8 cellular contexts compared by ENCODE assay signal in genomic region chr9:133991211-133991921, GRCh38. TPM values are rescaled to one million over a fixed set of nuclear protein-coding genes. Genes with fewer than 3 reads are reported as not detected.
DNase-seq lines count a peak whose midpoint lies in the region; ATAC-seq, FAIRE-seq and TF ChIP-seq lines count a peak whose summit lies in the region.

No MANE protein-coding gene starts in this region.

- H3K9me1 ChIP-seq in IMR-90 (ENCODE audit: insufficient read depth, low read length): peaks cover 12% of the 10 kb centered on the region

- peak overlapping the region; percentile 75 for H3K27ac ChIP-seq in IMR-90 (ENCODE audit: insufficient read depth, low read length)
- H3K27ac ChIP-seq in mesenchymal stem cell (ENCODE audit: low read length, poor library complexity, severe bottlenecking): peak overlapping the region; percentile 96

- TF ChIP-seq CTCF in IMR-90 (conservative IDR thresholded peaks at IDR 0.05; ENCODE audit: low read depth, low read length): no peak

- peaks cover 1% of the 10 kb centered on the region for H3K36me3 Mint-ChIP-seq in central memory CD8-positive, alpha-beta T cell (ENCODE audit: insufficient read depth)

- no peak for TF ChIP-seq RAD21 in IMR-90 (IDR thresholded peaks at IDR 0.05; ENCODE audit: low read length)

- peak overlapping the region; percentile 76 for H2BK5ac ChIP-seq in IMR-90 (ENCODE audit: low read depth, low read length, poor library complexity, severe bottlenecking)
- peak overlapping the region; percentile 98 for H2BK5ac ChIP-seq in mesenchymal stem cell (ENCODE audit: low read depth, low read length, poor library complexity, severe bottlenecking)

- H2AFZ ChIP-seq in IMR-90 (replicated peaks; ENCODE audit: low read length, poor library complexity): peak overlapping the region; percentile 91
- no peak overlapping the region for H2AFZ ChIP-seq in mesenchymal stem cell (ENCODE audit: low read depth, low read length)

- no peak overlapping the region for H3K27ac Mint-ChIP-seq in central memory CD8-positive, alpha-beta T cell (ENCODE audit: low read depth)

- 0 out of 2 replicates have a peak overlapping the region, but pooled peaks have one; percentile 14 for H2BK20ac ChIP-seq in IMR-90 (ENCODE audit: low read depth, low read length)

- 1% methylated on average over 18 of the region's 82 CpGs; no CpG with 5 or more reads in 1 of the 2 experiments for WGBS in IMR-90 (ENCODE audit: extremely low coverage in 2 of 2, insufficient read length in 1 of 2), 2 experiments
- 0% methylated on average over 43 of the region's 82 CpGs for WGBS in mesenchymal stem cell

- H3K23ac ChIP-seq in IMR-90 (ENCODE audit: low read depth, low read length) (peak overlapping the region; percentile 58), mesenchymal stem cell (ENCODE audit: low read length in 2 of 2) (peak overlapping the region; percentile 55 to 98)

- BruUV-seq in IMR-90 (replicated peaks; lab: Mats Ljungman, UMichigan): no TSS peak

- ATAC-seq in Right ventricle myocardium inferior: no peak
- ATAC-seq in IMR-90 (ENCODE audit: low read depth): peak; percentile 3; the same call in 1 of the 2 replicates
- no peak for ATAC-seq in central memory CD8-positive, alpha-beta T cell (replicated peaks; ENCODE audit: extremely low read depth, poor library complexity, severe bottlenecking)

- H3K4me1 Mint-ChIP-seq in central memory CD8-positive, alpha-beta T cell: no peaks in the 10 kb centered on the region

- H4K5ac ChIP-seq in IMR-90 (ENCODE audit: low read depth, low read length): no peak overlapping the region

- peak overlapping the region; percentile 42 for H3K4me3 Mint-ChIP-seq in central memory CD8-positive, alpha-beta T cell

- dilution Hi-C loops in IMR-90 (cut with HindIII; ENCODE audit: low sequenced_read_pairs, unreplicated experiment): no loop called here

- H4K8ac ChIP-seq in IMR-90 (ENCODE audit: low read depth in 2 of 2, low read length in 2 of 2): peak overlapping the region in 1 of 2 experiments; percentile 6; a peak in 1 of 4 replicates
- peak overlapping the region; percentile 61 for H4K8ac ChIP-seq in mesenchymal stem cell (ENCODE audit: low read length)

- H3K27me3 Mint-ChIP-seq in central memory CD8-positive, alpha-beta T cell: peaks cover 17% of the 10 kb centered on the region

- H3K27me3 ChIP-seq in IMR-90 (ENCODE audit: control insufficient read depth, insufficient read depth, low read length): no peaks in the 10 kb centered on the region
- H3K27me3 ChIP-seq in mesenchymal stem cell (ENCODE audit: control insufficient read depth in 1 of 2, insufficient read depth in 1 of 2, low read length in 2 of 2): peaks cover 0 to 4% of the 10 kb centered on the region in 2 experiments

- CTCF ChIA-PET in IMR-90 (lab: Yijun Ruan, JAX): no interaction called here

- H3K4me1 ChIP-seq in IMR-90 (ENCODE audit: control insufficient read depth, insufficient read depth, low read length) (peaks cover 11% of the 10 kb centered on the region; the same call in 1 of the 2 replicates), mesenchymal stem cell (ENCODE audit: control insufficient read depth, insufficient read depth, low read depth, low read length) (peaks cover 55% of the 10 kb centered on the region)

- in situ Hi-C loops in IMR-90 (cut with MboI; ENCODE audit: low sequenced_read_pairs): loop anchor here (5.0 to 10.0 kb wide), 2 partner anchors 204 to 457 kb away; partner anchors contain the start of gene ADAMTSL2

- no peaks in the 10 kb centered on the region for H3K9me3 ChIP-seq in IMR-90 (ENCODE audit: control insufficient read depth, insufficient read depth, low read length)
- H3K9me3 ChIP-seq in mesenchymal stem cell (ENCODE audit: control insufficient read depth, low read length): no peaks in the 10 kb centered on the region

- peak overlapping the region; percentile 59 for H3K4ac ChIP-seq in IMR-90 (ENCODE audit: low read depth, low read length)
- peak overlapping the region; percentile 76 to 89 for H3K4ac ChIP-seq in mesenchymal stem cell (ENCODE audit: low read depth in 1 of 2, low read length in 2 of 2)

- peak overlapping the region; percentile 73 for H3K4me3 ChIP-seq in IMR-90 (ENCODE audit: insufficient read depth, low read depth, low read length)
- peak overlapping the region; percentile 87 to 91 for H3K4me3 ChIP-seq in mesenchymal stem cell (ENCODE audit: insufficient read depth in 1 of 2, low read depth in 1 of 2, low read length in 2 of 2)

- TF ChIP-seq POLR2A in IMR-90 (IDR thresholded peaks at IDR 0.05; ENCODE audit: low read depth, low read length): no peak
- no peak for TF ChIP-seq POLR2A in GM12892 (IDR thresholded peaks at IDR 0.05; ENCODE audit: low read depth, low read length)

- peaks cover 52% of the 10 kb centered on the region for H4K20me1 ChIP-seq in IMR-90 (ENCODE audit: insufficient read depth, low read length)

- no peaks in the 10 kb centered on the region for H3K36me3 ChIP-seq in IMR-90 (ENCODE audit: control insufficient read depth, insufficient read depth, low read length)
- peaks cover 0 to 7% of the 10 kb centered on the region in 2 experiments for H3K36me3 ChIP-seq in mesenchymal stem cell (ENCODE audit: control insufficient read depth in 1 of 2, insufficient read depth in 2 of 2, low read depth in 1 of 2, low read length in 2 of 2)

- H3K9ac ChIP-seq in IMR-90 (ENCODE audit: low read depth, low read length) (peak overlapping the region; percentile 63), mesenchymal stem cell (ENCODE audit: low read length) (peak overlapping the region; percentile 82)

- peak overlapping the region; percentile 20; the same call in 1 of the 2 replicates for H2BK120ac ChIP-seq in IMR-90 (ENCODE audit: low read depth, low read length)
- H2BK120ac ChIP-seq in mesenchymal stem cell (ENCODE audit: low read depth, low read length): peak overlapping the region; percentile 49

- H3K14ac ChIP-seq in IMR-90 (replicated peaks; ENCODE audit: low read depth, low read length) (peak overlapping the region; percentile 29), mesenchymal stem cell (ENCODE audit: low read length in 2 of 2) (peak overlapping the region in 1 of 2 experiments; percentile 86)

- no peaks in the 10 kb centered on the region for H3K9me3 Mint-ChIP-seq in central memory CD8-positive, alpha-beta T cell

- POLR2A ChIA-PET in IMR-90 (lab: Charles Lee; ENCODE audit: unreplicated experiment): no interaction called here

- peak overlapping the region in 1 of 2 experiments; percentile 43 for H2BK12ac ChIP-seq in mesenchymal stem cell (ENCODE audit: low read length in 2 of 2)

- intact Hi-C loops in Right ventricle myocardium inferior (cut with DNase I): loop anchor here (5.0 kb wide), 2 partner anchors 44 to 74 kb away; no protein-coding TSS in a partner anchor
- intact Hi-C loops in cardiac septum (cut with DNase I): loop anchor here (5.0 kb wide), 1 partner anchor 74 kb away; no protein-coding TSS in a partner anchor
- intact Hi-C loops in IMR-90 (cut with micrococcal nuclease): loop anchor here (5.0 kb wide), 1 partner anchor 584 kb away; no protein-coding TSS in a partner anchor

- peak; percentile 75 for DNase-seq in Right ventricle myocardium inferior (ENCODE audit: missing footprints)
- DNase-seq in cardiac septum (ENCODE audit: low spot score): no peak
- DNase-seq in IMR-90: no peak
- no peak for DNase-seq in central memory CD8-positive, alpha-beta T cell (ENCODE audit: low spot score in 2 of 2)
- no peak for DNase-seq in mesenchymal stem cell
- DNase-seq in activated gamma-delta T cell treated with Interleukin-2 at 50 U/mL for 16 hours: no peak
- no peak for DNase-seq in NCI-H2171 treated with DMSO at 0.1 percent for 48 hours (lab: John Stamatoyannopoulos, UW)
- no peak for DNase-seq in GM12892 (ENCODE audit: insufficient read length)

- H4K91ac ChIP-seq in IMR-90 (ENCODE audit: insufficient read depth, low read depth, low read length): peak overlapping the region; percentile 70
- peak overlapping the region; percentile 57 for H4K91ac ChIP-seq in mesenchymal stem cell (ENCODE audit: low read length)

- H3K56ac ChIP-seq in IMR-90 (ENCODE audit: extremely low read depth, insufficient read depth, low read length): peak overlapping the region; percentile 10

- H2AK5ac ChIP-seq in IMR-90 (ENCODE audit: low read depth, low read length): peak overlapping the region; percentile 80
- peak overlapping the region; percentile 66 for H2AK5ac ChIP-seq in mesenchymal stem cell (ENCODE audit: low read length, severe bottlenecking)

- no peak overlapping the region for H2BK15ac ChIP-seq in IMR-90 (ENCODE audit: low read depth, low read length)
- peak overlapping the region; percentile 84 for H2BK15ac ChIP-seq in mesenchymal stem cell (ENCODE audit: low read depth, poor library complexity, severe bottlenecking)

- no peak for FAIRE-seq in GM12892 (lab: Jason Lieb, UNC)

- H3K4me2 ChIP-seq in IMR-90 (ENCODE audit: low read depth, low read length) (peak overlapping the region; percentile 75), mesenchymal stem cell (ENCODE audit: low read length, poor library complexity, severe bottlenecking) (peak overlapping the region; percentile 71)

- peak overlapping the region; percentile 99 for H2AK9ac ChIP-seq in IMR-90 (replicated peaks; ENCODE audit: low read depth, low read length, poor library complexity)

- H3K18ac ChIP-seq in IMR-90 (ENCODE audit: low read depth, low read length) (no peak overlapping the region), mesenchymal stem cell (ENCODE audit: low read depth in 1 of 2, low read length in 2 of 2) (peak overlapping the region; percentile 80 to 93)

- H3K79me1 ChIP-seq in IMR-90 (ENCODE audit: low read depth in 1 of 2, low read length in 2 of 2) (peaks cover 9 to 57% of the 10 kb centered on the region in 2 experiments), mesenchymal stem cell (replicated peaks; ENCODE audit: low read length, poor library complexity, severe bottlenecking) (peaks cover 9% of the 10 kb centered on the region)

TF ChIP-seq in IMR-90, 13 proteins besides CTCF, POLR2A, EP300 and RAD21 (continues in another document):
- no peak for TF ChIP-seq CEBPB (IDR thresholded peaks at IDR 0.05; ENCODE audit: low read depth, low read length)
- no peak for TF ChIP-seq MXI1 (IDR thresholded peaks at IDR 0.05; ENCODE audit: borderline replicate concordance, low read depth, low read length)

RNA-seq across cellular contexts. Expression of gene VAV2, which starts 0.8 kb away (rescaled TPM):
- total RNA-seq in Right ventricle myocardium inferior (7.6 TPM), cardiac septum (8.1 TPM), IMR-90 (2012; rRNA removed) (9.7 and 10.8 TPM in 2 replicates)
- polyA plus RNA-seq in IMR-90 (2012; rRNA removed): 13.4 and 13.5 TPM in 2 replicates
- polyA plus RNA-seq in IMR-90 (2012; cell fraction: cytosol; rRNA removed): 8.4 and 11.8 TPM in 2 replicates
- 22.6 and 33.8 TPM in 2 replicates for polyA plus RNA-seq in IMR-90 (2012; cell fraction: nucleus; rRNA removed; ENCODE audit: low replicate concordance)
- polyA plus RNA-seq in mesenchymal stem cell (2013, experiment 1 of 2): 11.6 TPM
- polyA plus RNA-seq in mesenchymal stem cell (2013, experiment 2 of 2): 11.1 TPM
- polyA plus RNA-seq in GM12892 (2012; ENCODE audit: missing spikeins): 22.2 TPM

RNA-seq across cellular contexts. Expression of gene BRD3OS, which starts 33.9 kb away (rescaled TPM):
- total RNA-seq in Right ventricle myocardium inferior (6.2 TPM), cardiac septum (9.0 TPM), IMR-90 (2012; rRNA removed) (15.3 and 15.8 TPM in 2 replicates)
- 19.3 and 20.7 TPM in 2 replicates for polyA plus RNA-seq in IMR-90 (2012; rRNA removed)
- polyA plus RNA-seq in IMR-90 (2012; cell fraction: cytosol; rRNA removed): 13.9 and 14.8 TPM in 2 replicates
- polyA plus RNA-seq in IMR-90 (2012; cell fraction: nucleus; rRNA removed; ENCODE audit: low replicate concordance): 9.0 and 16.2 TPM in 2 replicates
- 23.6 TPM for polyA plus RNA-seq in mesenchymal stem cell (2013, experiment 1 of 2)
- 26.5 TPM for polyA plus RNA-seq in mesenchymal stem cell (2013, experiment 2 of 2)
- polyA plus RNA-seq in GM12892 (2012; ENCODE audit: missing spikeins): 5.7 TPM
